1 cellular context compared by ENCODE assay signal in genomic region chr22:41846268-41847002, GRCh38.
TF ChIP-seq lines count a peak whose summit lies in the region.

No MANE protein-coding gene starts in this region.

TF ChIP-seq in H1, 55 proteins besides CTCF, POLR2A, EP300 and RAD21:
- TF ChIP-seq RFX5 (IDR thresholded peaks at IDR 0.05; ENCODE audit: borderline replicate concordance, low read depth, low read length) = no peak
- TF ChIP-seq CBX5 (IDR thresholded peaks at IDR 0.05; ENCODE audit: low read depth, low read length) = no peak
- TF ChIP-seq, protein P1, sequence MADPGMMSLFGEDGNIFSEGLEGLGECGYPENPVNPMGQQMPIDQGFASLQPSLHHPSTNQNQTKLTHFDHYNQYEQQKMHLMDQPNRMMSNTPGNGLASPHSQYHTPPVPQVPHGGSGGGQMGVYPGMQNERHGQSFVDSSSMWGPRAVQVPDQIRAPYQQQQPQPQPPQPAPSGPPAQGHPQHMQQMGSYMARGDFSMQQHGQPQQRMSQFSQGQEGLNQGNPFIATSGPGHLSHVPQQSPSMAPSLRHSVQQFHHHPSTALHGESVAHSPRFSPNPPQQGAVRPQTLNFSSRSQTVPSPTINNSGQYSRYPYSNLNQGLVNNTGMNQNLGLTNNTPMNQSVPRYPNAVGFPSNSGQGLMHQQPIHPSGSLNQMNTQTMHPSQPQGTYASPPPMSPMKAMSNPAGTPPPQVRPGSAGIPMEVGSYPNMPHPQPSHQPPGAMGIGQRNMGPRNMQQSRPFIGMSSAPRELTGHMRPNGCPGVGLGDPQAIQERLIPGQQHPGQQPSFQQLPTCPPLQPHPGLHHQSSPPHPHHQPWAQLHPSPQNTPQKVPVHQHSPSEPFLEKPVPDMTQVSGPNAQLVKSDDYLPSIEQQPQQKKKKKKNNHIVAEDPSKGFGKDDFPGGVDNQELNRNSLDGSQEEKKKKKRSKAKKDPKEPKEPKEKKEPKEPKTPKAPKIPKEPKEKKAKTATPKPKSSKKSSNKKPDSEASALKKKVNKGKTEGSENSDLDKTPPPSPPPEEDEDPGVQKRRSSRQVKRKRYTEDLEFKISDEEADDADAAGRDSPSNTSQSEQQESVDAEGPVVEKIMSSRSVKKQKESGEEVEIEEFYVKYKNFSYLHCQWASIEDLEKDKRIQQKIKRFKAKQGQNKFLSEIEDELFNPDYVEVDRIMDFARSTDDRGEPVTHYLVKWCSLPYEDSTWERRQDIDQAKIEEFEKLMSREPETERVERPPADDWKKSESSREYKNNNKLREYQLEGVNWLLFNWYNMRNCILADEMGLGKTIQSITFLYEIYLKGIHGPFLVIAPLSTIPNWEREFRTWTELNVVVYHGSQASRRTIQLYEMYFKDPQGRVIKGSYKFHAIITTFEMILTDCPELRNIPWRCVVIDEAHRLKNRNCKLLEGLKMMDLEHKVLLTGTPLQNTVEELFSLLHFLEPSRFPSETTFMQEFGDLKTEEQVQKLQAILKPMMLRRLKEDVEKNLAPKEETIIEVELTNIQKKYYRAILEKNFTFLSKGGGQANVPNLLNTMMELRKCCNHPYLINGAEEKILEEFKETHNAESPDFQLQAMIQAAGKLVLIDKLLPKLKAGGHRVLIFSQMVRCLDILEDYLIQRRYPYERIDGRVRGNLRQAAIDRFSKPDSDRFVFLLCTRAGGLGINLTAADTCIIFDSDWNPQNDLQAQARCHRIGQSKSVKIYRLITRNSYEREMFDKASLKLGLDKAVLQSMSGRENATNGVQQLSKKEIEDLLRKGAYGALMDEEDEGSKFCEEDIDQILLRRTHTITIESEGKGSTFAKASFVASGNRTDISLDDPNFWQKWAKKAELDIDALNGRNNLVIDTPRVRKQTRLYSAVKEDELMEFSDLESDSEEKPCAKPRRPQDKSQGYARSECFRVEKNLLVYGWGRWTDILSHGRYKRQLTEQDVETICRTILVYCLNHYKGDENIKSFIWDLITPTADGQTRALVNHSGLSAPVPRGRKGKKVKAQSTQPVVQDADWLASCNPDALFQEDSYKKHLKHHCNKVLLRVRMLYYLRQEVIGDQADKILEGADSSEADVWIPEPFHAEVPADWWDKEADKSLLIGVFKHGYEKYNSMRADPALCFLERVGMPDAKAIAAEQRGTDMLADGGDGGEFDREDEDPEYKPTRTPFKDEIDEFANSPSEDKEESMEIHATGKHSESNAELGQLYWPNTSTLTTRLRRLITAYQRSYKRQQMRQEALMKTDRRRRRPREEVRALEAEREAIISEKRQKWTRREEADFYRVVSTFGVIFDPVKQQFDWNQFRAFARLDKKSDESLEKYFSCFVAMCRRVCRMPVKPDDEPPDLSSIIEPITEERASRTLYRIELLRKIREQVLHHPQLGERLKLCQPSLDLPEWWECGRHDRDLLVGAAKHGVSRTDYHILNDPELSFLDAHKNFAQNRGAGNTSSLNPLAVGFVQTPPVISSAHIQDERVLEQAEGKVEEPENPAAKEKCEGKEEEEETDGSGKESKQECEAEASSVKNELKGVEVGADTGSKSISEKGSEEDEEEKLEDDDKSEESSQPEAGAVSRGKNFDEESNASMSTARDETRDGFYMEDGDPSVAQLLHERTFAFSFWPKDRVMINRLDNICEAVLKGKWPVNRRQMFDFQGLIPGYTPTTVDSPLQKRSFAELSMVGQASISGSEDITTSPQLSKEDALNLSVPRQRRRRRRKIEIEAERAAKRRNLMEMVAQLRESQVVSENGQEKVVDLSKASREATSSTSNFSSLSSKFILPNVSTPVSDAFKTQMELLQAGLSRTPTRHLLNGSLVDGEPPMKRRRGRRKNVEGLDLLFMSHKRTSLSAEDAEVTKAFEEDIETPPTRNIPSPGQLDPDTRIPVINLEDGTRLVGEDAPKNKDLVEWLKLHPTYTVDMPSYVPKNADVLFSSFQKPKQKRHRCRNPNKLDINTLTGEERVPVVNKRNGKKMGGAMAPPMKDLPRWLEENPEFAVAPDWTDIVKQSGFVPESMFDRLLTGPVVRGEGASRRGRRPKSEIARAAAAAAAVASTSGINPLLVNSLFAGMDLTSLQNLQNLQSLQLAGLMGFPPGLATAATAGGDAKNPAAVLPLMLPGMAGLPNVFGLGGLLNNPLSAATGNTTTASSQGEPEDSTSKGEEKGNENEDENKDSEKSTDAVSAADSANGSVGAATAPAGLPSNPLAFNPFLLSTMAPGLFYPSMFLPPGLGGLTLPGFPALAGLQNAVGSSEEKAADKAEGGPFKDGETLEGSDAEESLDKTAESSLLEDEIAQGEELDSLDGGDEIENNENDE (IDR thresholded peaks at IDR 0.05; ENCODE audit: insufficient replicate concordance, low read length) = no peak
- no peak for TF ChIP-seq ZNF274 (IDR thresholded peaks at IDR 0.05; ENCODE audit: borderline replicate concordance, extremely low read depth, low read length)
- TF ChIP-seq HDAC2 (IDR thresholded peaks at IDR 0.05; ENCODE audit: borderline replicate concordance in 1 of 2, low read depth in 2 of 2, low read length in 2 of 2) = no peak
- no peak for TF ChIP-seq SIX5 (IDR thresholded peaks at IDR 0.05; ENCODE audit: low read depth, low read length)
- TF ChIP-seq NRF1 (IDR thresholded peaks at IDR 0.05; ENCODE audit: low read depth, low read length) = no peak
- TF ChIP-seq PHF8 (conservative IDR thresholded peaks at IDR 0.05; ENCODE audit: low read depth, low read length) = no peak
- no peak for TF ChIP-seq USF2 (IDR thresholded peaks at IDR 0.05; ENCODE audit: low read length)
- TF ChIP-seq CHD1 (IDR thresholded peaks at IDR 0.05; ENCODE audit: low read depth, low read length) = no peak
- TF ChIP-seq TEAD4 (IDR thresholded peaks at IDR 0.05; ENCODE audit: low read depth, low read length) = no peak
- TF ChIP-seq FOSL1 (IDR thresholded peaks at IDR 0.05; ENCODE audit: insufficient read depth, low read depth, low read length) = no peak
